In the genomic region with DNA sequence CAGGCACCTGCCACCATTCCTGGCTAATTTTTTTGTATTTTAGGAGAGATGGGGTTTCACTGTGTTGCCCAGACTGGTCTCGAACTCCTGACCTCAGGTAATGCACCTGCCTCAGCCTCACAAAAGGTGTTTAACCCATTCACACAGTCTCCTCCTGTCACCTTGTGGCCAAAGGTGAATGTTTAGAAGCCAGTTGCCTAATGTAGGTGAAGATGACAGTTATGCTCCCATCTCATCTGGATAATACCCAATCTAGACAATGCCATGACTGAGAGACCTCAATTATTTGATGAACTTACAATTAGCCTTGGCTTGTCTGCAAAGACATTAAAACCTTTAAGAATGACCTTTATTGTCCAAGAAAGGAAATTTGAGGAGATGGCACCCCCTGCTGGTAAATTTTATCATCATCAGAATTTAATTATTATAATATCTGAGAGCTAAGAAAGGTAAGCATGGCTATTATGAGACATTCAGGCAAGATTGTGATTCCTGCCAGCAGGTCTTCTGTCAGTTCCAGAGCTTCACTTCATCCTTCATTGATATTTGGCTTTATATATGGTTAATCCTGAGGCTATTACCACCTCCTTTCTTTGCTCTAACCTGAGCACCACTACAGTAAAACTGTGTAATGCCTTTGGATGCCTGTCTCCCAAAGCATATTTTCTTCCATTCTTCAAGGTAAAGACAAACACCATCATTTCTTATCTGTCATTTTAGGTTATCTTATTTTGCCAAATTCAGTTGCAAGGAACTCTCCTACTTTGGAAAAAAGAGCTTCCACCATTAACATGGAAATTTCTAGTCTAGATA, we compare ENCODE assay signal across 8 cellular contexts.
A peak's percentile ranks its signal among the peaks of the same experiment; 100 is the strongest.
DNase-seq lines count a peak whose midpoint lies in the region; ATAC-seq and TF ChIP-seq lines count a peak whose summit lies in the region.

No MANE protein-coding gene starts in this region.

- H3K27me3 ChIP-seq in DND-41 (ENCODE audit: insufficient read depth, low read length, poor library complexity) = peaks cover 4% of the 10 kb centered on the region
- H3K27me3 ChIP-seq in Loucy (ENCODE audit: insufficient read depth, low read length, poor library complexity, severe bottlenecking) = no peaks in the 10 kb centered on the region
- H3K27me3 ChIP-seq in right cardiac atrium (ENCODE audit: control insufficient read depth, insufficient read depth) = no peaks in the 10 kb centered on the region
- H3K27me3 ChIP-seq in spleen (replicated peaks in 1 of 7) = peaks cover 0 to 28% (median 0%) of the 10 kb centered on the region in 7 donors

- in situ Hi-C loops in ACHN (cut with HindIII; ENCODE audit: low pct_ligation_motif_present, low pct_unique_long_range_greater_than_20kb, low sequenced_read_pairs) = loop anchor here (25.0 kb wide), 1 partner anchor 297 kb away; no protein-coding TSS in a partner anchor

- H3K9ac ChIP-seq in DND-41 (ENCODE audit: low read depth, low read length) (no peak overlapping the region), Loucy (ENCODE audit: low read depth, low read length, poor library complexity, severe bottlenecking) (no peak overlapping the region)

- WGBS in right cardiac atrium = 40% methylated on average over 1 of the region's 1 CpG
- 27 to 72% (median 53%) methylated on average over 1 of the region's 1 CpG for WGBS in spleen, 5 donors

- H2AFZ ChIP-seq in DND-41 (ENCODE audit: low read depth, low read length) (no peak overlapping the region), Loucy (ENCODE audit: low read length) (peak overlapping the region; percentile 45)

- H3K36me3 ChIP-seq in DND-41 (ENCODE audit: insufficient read depth, low read length) (no peaks in the 10 kb centered on the region), Loucy (ENCODE audit: insufficient read depth, low read length) (no peaks in the 10 kb centered on the region), spleen (no peaks in the 10 kb centered on the region)

- no peaks in the 10 kb centered on the region for H4K20me1 ChIP-seq in DND-41 (ENCODE audit: insufficient read depth, low read length)
- no peaks in the 10 kb centered on the region for H4K20me1 ChIP-seq in Loucy (ENCODE audit: insufficient read depth, low read length, poor library complexity, severe bottlenecking)

- no peaks in the 10 kb centered on the region for H3K9me2 ChIP-seq in Loucy (replicated peaks; ENCODE audit: low read depth, low read length)

- H3K9me3 ChIP-seq in DND-41 (ENCODE audit: insufficient read depth, low read length, severe bottlenecking) (no peaks in the 10 kb centered on the region), Loucy (ENCODE audit: insufficient read depth, low read depth, low read length) (no peaks in the 10 kb centered on the region), right cardiac atrium (ENCODE audit: control insufficient read depth, low read length) (no peaks in the 10 kb centered on the region), spleen (no peaks in the 10 kb centered on the region)

- TF ChIP-seq CTCF in DND-41 (IDR thresholded peaks at IDR 0.05; ENCODE audit: borderline replicate concordance, extremely low read depth, low read length, poor library complexity, severe bottlenecking) (peak; percentile 61), Loucy (conservative IDR thresholded peaks at IDR 0.05; ENCODE audit: low read length) (peak; percentile 76), WI38 (IDR thresholded peaks at IDR 0.05; ENCODE audit: low read depth, low read length) (peak; percentile 22; the same call in 1 of the 2 replicates), spleen (IDR thresholded peaks at IDR 0.05 in 8 of 11, conservative IDR thresholded peaks at IDR 0.05 in 3 of 11) (peak in 8 of 11 experiments; percentile 37 to 68 (median 42))

- TF ChIP-seq POLR2A in spleen (IDR thresholded peaks at IDR 0.05) = no peak

- H3K4me3 ChIP-seq in DND-41 (ENCODE audit: low read depth in 1 of 2, low read length in 2 of 2) (no peak overlapping the region), Loucy (ENCODE audit: low read length, poor library complexity, severe bottlenecking) (no peak overlapping the region), WI38 (ENCODE audit: low read depth, low read length) (no peak overlapping the region), right cardiac atrium (ENCODE audit: low read length) (no peak overlapping the region), spleen (no peak overlapping the region)

- intact Hi-C loops in right cardiac atrium (cut with DNase I) (loop anchor here (5.0 to 10.0 kb wide), 4 partner anchors 247 to 292 kb away; a partner anchor contains a TSS), spleen (cut with DNase I; ENCODE audit: low total_unique reads) (loop anchor here (2.0 kb wide), 1 partner anchor 292 kb away; no protein-coding TSS in a partner anchor)

- DNase-seq in ACHN = peak; percentile 50
- DNase-seq in DND-41 = no peak
- DNase-seq in right cardiac atrium = peak in 1 of 3 donors; percentile 37
- DNase-seq in spleen = no peak

- no peak overlapping the region for H3K27ac ChIP-seq in DND-41 (ENCODE audit: low read length)
- no peak overlapping the region for H3K27ac ChIP-seq in right cardiac atrium (ENCODE audit: low read length)
- H3K27ac ChIP-seq in spleen = no peak overlapping the region

- no peaks in the 10 kb centered on the region for H3K4me1 ChIP-seq in DND-41 (ENCODE audit: insufficient read depth, low read length)
- no peaks in the 10 kb centered on the region for H3K4me1 ChIP-seq in Loucy (ENCODE audit: insufficient read depth, low read length, poor library complexity, severe bottlenecking)
- H3K4me1 ChIP-seq in right cardiac atrium (ENCODE audit: control insufficient read depth, insufficient read depth, low read length) = peaks cover 4% of the 10 kb centered on the region
- H3K4me1 ChIP-seq in spleen = no peaks in the 10 kb centered on the region

- H3F3A ChIP-seq in Loucy (ENCODE audit: low read depth) = no peaks in the 10 kb centered on the region

- H3K4me2 ChIP-seq in DND-41 (ENCODE audit: insufficient read depth, low read length) (no peak overlapping the region), Loucy (ENCODE audit: low read depth, low read length, poor library complexity, severe bottlenecking) (no peak overlapping the region)

- H3K79me2 ChIP-seq in DND-41 (ENCODE audit: insufficient read depth, low read length) (no peaks in the 10 kb centered on the region), Loucy (ENCODE audit: insufficient read depth, low read length) (no peaks in the 10 kb centered on the region)

- ATAC-seq in DND-41 (ENCODE audit: insufficient read depth, low read depth) (0 out of 3 replicates have a peak, but pooled peaks have one; percentile 29), right cardiac atrium (peak; percentile 16 to 18), HG03280 (IDR thresholded peaks at IDR 0.05; ENCODE audit: unreplicated experiment) (no peak), HG03039 (IDR thresholded peaks at IDR 0.05; ENCODE audit: unreplicated experiment) (no peak)

Comparison
In these comparisons a context has a peak if more than half of its experiments do, and no peak if none do; other contexts are left out.
1. ATAC-seq: peak in DND-41 (single experiment) and right cardiac atrium (2 of 2); none in HG03280 (single experiment) and HG03039 (single experiment).
2. CTCF ChIP-seq: peak in every context shown above with its lines; median percentile 76 in Loucy; 61 in DND-41; 42 in spleen; 22 in WI38.